ENCODE assay signal across 32 cellular contexts in genomic region chr14:93741556-93742210, GRCh38. TPM values are rescaled to one million over a fixed set of nuclear protein-coding genes. Genes with fewer than 3 reads are reported as not detected.
"Had no signal": no experiment of that assay in that cellular context is flagged by ENCODE, and none has a peak within 500 bp of the region (broad histone marks: within the 10 kb centered on the region; RNA-seq: fewer than 3 reads in every experiment).

No MANE protein-coding gene starts in this region.

- H3K9me3 ChIP-seq: adrenal gland, body of pancreas, mucosa of descending colon, pancreas, prostate gland, stomach, suprapubic skin, tibial nerve had no signal

- H3K4me2 ChIP-seq: smooth muscle cell had no signal

- H3K4me3 ChIP-seq: adrenal gland, body of pancreas, cardiac muscle cell, mucosa of descending colon, pancreas, prostate gland, smooth muscle cell, stomach, suprapubic skin, tibial nerve had no signal

- H3K4me3 Mint-ChIP-seq: activated naive CD4-positive, alpha-beta T cell treated with anti-CD3 and anti-CD28 coated beads for 36 hours; activated naive CD8-positive, alpha-beta T cell treated with anti-CD3 and anti-CD28 coated beads for 36 hours; activated T-helper 1 cell treated with anti-CD3 and anti-CD28 coated beads, Interleukin-12 subunit alpha, Interleukin-12 subunit beta, Interleukin-2, Interleukin-4 antibody, amounts not matched to agents 30 ng/mL and 10 ng/mL and 1 ng/mL, durations not matched to agents 14 hours and 24 hours and 36 hours; natural killer cell treated with Interleukin-12 subunit alpha and Interleukin-12 subunit beta and Interleukin-15 and Interleukin-18, amount 100 ng/mL, for 72 hours; stimulated activated naive B cell treated with anti-CD40 and anti-IgM and Interleukin-4, amounts not matched to agents 10 μg/mL and 1 μg/mL and 100 μg/mL, for 72 hours had no signal

- H3K27me3 ChIP-seq: body of pancreas, cardiac muscle cell, pancreas, tibial nerve had no signal

- DNase-seq: activated CD4-positive, alpha-beta T cell treated with anti-CD3 and anti-CD28 coated beads for 4 hours; activated CD4-positive, alpha-beta T cell treated with anti-CD3 and anti-CD28 coated beads, Interleukin-2, amount 50 U/mL, for 4 hours; activated CD4-positive, CD25-positive, alpha-beta regulatory T cell; activated CD8-positive, alpha-beta memory T cell treated with anti-CD3 and anti-CD28 coated beads, Interleukin-2, amount 50 U/mL, for 4 hours; activated effector memory CD4-positive, alpha-beta T cell treated with anti-CD3 and anti-CD28 coated beads, Interleukin-2, amount 50 U/mL, for 16 hours; activated naive CD4-positive, alpha-beta T cell treated with anti-CD3 and anti-CD28 coated beads for 36 hours; activated naive CD8-positive, alpha-beta T cell treated with anti-CD3 and anti-CD28 coated beads for 36 hours; activated T-cell treated with anti-CD3 and anti-CD28 coated beads, Interleukin-2, amount 50 U/mL, for 1 hour; adrenal gland; aorta; body of pancreas; cortex of kidney; left cardiac atrium; left ventricle myocardium superior; mucosa of descending colon; pancreas; stimulated activated CD4-positive, alpha-beta T cell treated with anti-CD3 and anti-CD28 coated beads, Interleukin-1b, Interleukin-23, amount 100 ng/mL, for 48 hours; stimulated activated naive B cell treated with anti-CD40 and anti-IgM and Interleukin-4, amounts not matched to agents 10 μg/mL and 1 μg/mL and 100 μg/mL, for 72 hours; stomach had no signal

- H3K36me3 ChIP-seq: adrenal gland, cardiac muscle cell, pancreas, prostate gland, stomach, suprapubic skin, tibial nerve had no signal

- H3K4me1 Mint-ChIP-seq: activated naive CD8-positive, alpha-beta T cell treated with anti-CD3 and anti-CD28 coated beads for 36 hours; stimulated activated naive B cell treated with anti-CD40 and anti-IgM and Interleukin-4, amounts not matched to agents 10 μg/mL and 1 μg/mL and 100 μg/mL, for 72 hours had no signal

- H3K4me1 ChIP-seq: adrenal gland, body of pancreas, pancreas, prostate gland, suprapubic skin had no signal

- H3K27ac Mint-ChIP-seq: activated naive CD4-positive, alpha-beta T cell treated with anti-CD3 and anti-CD28 coated beads for 36 hours; activated naive CD8-positive, alpha-beta T cell treated with anti-CD3 and anti-CD28 coated beads for 36 hours; activated T-helper 1 cell treated with anti-CD3 and anti-CD28 coated beads, Interleukin-12 subunit alpha, Interleukin-12 subunit beta, Interleukin-2, Interleukin-4 antibody, amounts not matched to agents 30 ng/mL and 10 ng/mL and 1 ng/mL, durations not matched to agents 14 hours and 24 hours and 36 hours; natural killer cell treated with Interleukin-12 subunit alpha and Interleukin-12 subunit beta and Interleukin-15 and Interleukin-18, amount 100 ng/mL, for 72 hours; stimulated activated naive B cell treated with anti-CD40 and anti-IgM and Interleukin-4, amounts not matched to agents 10 μg/mL and 1 μg/mL and 100 μg/mL, for 72 hours had no signal

- H3K9me3 Mint-ChIP-seq: activated naive CD4-positive, alpha-beta T cell treated with anti-CD3 and anti-CD28 coated beads for 36 hours; activated naive CD8-positive, alpha-beta T cell treated with anti-CD3 and anti-CD28 coated beads for 36 hours; activated T-helper 1 cell treated with anti-CD3 and anti-CD28 coated beads, Interleukin-12 subunit alpha, Interleukin-12 subunit beta, Interleukin-2, Interleukin-4 antibody, amounts not matched to agents 30 ng/mL and 10 ng/mL and 1 ng/mL, durations not matched to agents 14 hours and 24 hours and 36 hours; natural killer cell treated with Interleukin-12 subunit alpha and Interleukin-12 subunit beta and Interleukin-15 and Interleukin-18, amount 100 ng/mL, for 72 hours; stimulated activated naive B cell treated with anti-CD40 and anti-IgM and Interleukin-4, amounts not matched to agents 10 μg/mL and 1 μg/mL and 100 μg/mL, for 72 hours had no signal

- H3K27ac ChIP-seq: adrenal gland, body of pancreas, cardiac muscle cell, pancreas, prostate gland, suprapubic skin had no signal

- H3K36me3 Mint-ChIP-seq: activated naive CD8-positive, alpha-beta T cell treated with anti-CD3 and anti-CD28 coated beads for 36 hours; natural killer cell treated with Interleukin-12 subunit alpha and Interleukin-12 subunit beta and Interleukin-15 and Interleukin-18, amount 100 ng/mL, for 72 hours; stimulated activated naive B cell treated with anti-CD40 and anti-IgM and Interleukin-4, amounts not matched to agents 10 μg/mL and 1 μg/mL and 100 μg/mL, for 72 hours had no signal

RNA-seq across cellular contexts. Expression of gene PRIMA1, which starts 46.6 kb away (rescaled TPM):
- total RNA-seq: activated CD8-positive, alpha-beta memory T cell treated with anti-CD3 and anti-CD28 coated beads for 36 hours; activated naive CD4-positive, alpha-beta T cell treated with anti-CD3 and anti-CD28 coated beads for 36 hours; activated naive CD8-positive, alpha-beta T cell treated with anti-CD3 and anti-CD28 coated beads for 36 hours; activated T-helper 1 cell treated with anti-CD3 and anti-CD28 coated beads, Interleukin-12 subunit alpha, Interleukin-12 subunit beta, Interleukin-2, Interleukin-4 antibody, amounts not matched to agents 30 ng/mL and 10 ng/mL and 1 ng/mL, durations not matched to agents 14 hours and 24 hours and 36 hours; chondrocyte; lung microvascular endothelial cell; myocyte; natural killer cell treated with Interleukin-12 subunit alpha and Interleukin-12 subunit beta and Interleukin-15 and Interleukin-18, amount 100 ng/mL, for 72 hours; smooth muscle cell; T-helper 1 cell treated with Interleukin-12 subunit alpha and Interleukin-12 subunit beta and Interleukin-4 antibody, amounts not matched to agents 30 ng/mL and 1 ng/mL, for 36 hours had no signal
- polyA plus RNA-seq: keratinocyte, smooth muscle cell had no signal
